18 cellular contexts compared by ENCODE assay signal in genomic region chr22:26570864-26571525, GRCh38. TPM values are rescaled to one million over a fixed set of nuclear protein-coding genes. Genes with fewer than 3 reads are reported as not detected.
A peak's percentile ranks its signal among the peaks of the same experiment; 100 is the strongest.
DNase-seq lines count a peak whose midpoint lies in the region; ATAC-seq, FAIRE-seq and TF ChIP-seq lines count a peak whose summit lies in the region.
"Had no signal": no experiment of that assay in that cellular context is flagged by ENCODE, and none has a peak within 500 bp of the region (broad histone marks: within the 10 kb centered on the region; RNA-seq: fewer than 3 reads in every experiment).

No MANE protein-coding gene starts in this region.

- no peak for FAIRE-seq in K562 (lab: Jason Lieb, UNC)
- FAIRE-seq in urothelium cell line (lab: Jason Lieb, UNC), result peak; percentile 65

- BruUV-seq in K562 (replicated peaks; lab: Mats Ljungman, UMichigan), result no TSS peak

- no peak overlapping the region for H3K4me2 ChIP-seq in K562 (ENCODE audit: insufficient read depth, low read length)
- H3K4me2 ChIP-seq: KMS-11 had no signal

- ATAC-seq in activated naive CD4-positive, alpha-beta T cell treated with anti-CD3 and anti-CD28 coated beads, Interleukin-2, amount 50 U/mL, for 72 hours, result no peak
- ATAC-seq in K562, result no peak
- ATAC-seq in left lobe of liver, result peak; percentile 12
- ATAC-seq in HG02623 (IDR thresholded peaks at IDR 0.05; ENCODE audit: unreplicated experiment), result no peak
- ATAC-seq: activated CD4-positive, CD25-positive, alpha-beta regulatory T cell treated with anti-CD3 and anti-CD28 coated beads, Interleukin-2, amount 50 U/mL, for 24 hours had no signal

- H3K9me3 ChIP-seq in K562 (replicated peaks; ENCODE audit: control insufficient read depth, insufficient read depth, low read depth, low read length), result no peaks in the 10 kb centered on the region
- H3K9me3 ChIP-seq: breast epithelium, upper lobe of right lung had no signal

- H3K4me1 ChIP-seq in K562 (replicated peaks in 1 of 2; ENCODE audit: control insufficient read depth in 2 of 2, insufficient read depth in 2 of 2, low read length in 2 of 2), result peaks cover 5 to 29% of the 10 kb centered on the region in 2 experiments
- H3K4me1 ChIP-seq: breast epithelium had no signal

- no peaks in the 10 kb centered on the region for H3K36me3 Mint-ChIP-seq in activated naive CD4-positive, alpha-beta T cell treated with anti-CD3 and anti-CD28 coated beads, Interleukin-2, amount 50 U/mL, for 72 hours

- WGBS in K562 (ENCODE audit: insufficient coverage, low coverage, missing lambda C conversion rate), result 78% methylated on average over 7 of the region's 13 CpGs

- CTCF ChIA-PET in K562 (lab: Yijun Ruan, JAX; ENCODE audit: low intra/inter-chr PET ratio), result no interaction called here

- DNase-seq in activated naive CD4-positive, alpha-beta T cell treated with anti-CD3 and anti-CD28 coated beads, Interleukin-2, amount 50 U/mL, for 72 hours (ENCODE audit: low spot score in 2 of 2), result no peak
- DNase-seq in activated naive CD4-positive, alpha-beta T cell (lab: John Stamatoyannopoulos, UW), result no peak
- DNase-seq in K562 (ENCODE audit: extremely low read depth in 1 of 4, low spot score in 3 of 4), result no peak
- no peak for DNase-seq in left lobe of liver (ENCODE audit: low spot score)
- DNase-seq in urothelium cell line (ENCODE audit: low spot score), result no peak
- no peak for DNase-seq in SHP77 treated with DMSO at 0.1 percent for 48 hours (lab: John Stamatoyannopoulos, UW)
- no peak for DNase-seq in NCI-H146 (lab: John Stamatoyannopoulos, UW)
- DNase-seq: ACHN; activated naive CD4-positive, alpha-beta T cell treated with Interleukin-2 at 50 U/mL for 16 hours; effector CD8-positive, alpha-beta T cell; RPMI8226; upper lobe of right lung had no signal

- H3K9ac ChIP-seq in K562 (ENCODE audit: insufficient read depth in 1 of 2, low read depth in 2 of 2, low read length in 2 of 2), result no peak overlapping the region
- H3K9ac ChIP-seq: KMS-11 had no signal

- no peak overlapping the region for H3K4me3 ChIP-seq in K562
- H3K4me3 ChIP-seq: breast epithelium, upper lobe of right lung had no signal

- no peaks in the 10 kb centered on the region for H3K9me3 Mint-ChIP-seq in activated naive CD4-positive, alpha-beta T cell treated with anti-CD3 and anti-CD28 coated beads, Interleukin-2, amount 50 U/mL, for 72 hours

- H3K27ac Mint-ChIP-seq in activated naive CD4-positive, alpha-beta T cell treated with anti-CD3 and anti-CD28 coated beads, Interleukin-2, amount 50 U/mL, for 72 hours, result peak overlapping the region; percentile 55 to 75

- peaks cover 94% of the 10 kb centered on the region for H3K79me2 ChIP-seq in K562 (ENCODE audit: control insufficient read depth, insufficient read depth, low read length)

- peaks cover 60% of the 10 kb centered on the region for H4K20me1 ChIP-seq in K562 (replicated peaks; ENCODE audit: control insufficient read depth, insufficient read depth, low read length)

- peaks cover 83% of the 10 kb centered on the region for H3K36me3 ChIP-seq in K562 (ENCODE audit: control insufficient read depth, insufficient read depth, low read length)
- H3K36me3 ChIP-seq: breast epithelium, upper lobe of right lung had no signal

- no peak for TF ChIP-seq POLR2A in K562 (conservative IDR thresholded peaks at IDR 0.05)

- intact Hi-C loops in K562 (cut with micrococcal nuclease), result no loop called here

- H3K27ac ChIP-seq in K562 (ENCODE audit: extremely low read depth, low read depth, low read length), result no peak overlapping the region
- H3K27ac ChIP-seq: KMS-11, upper lobe of right lung had no signal

- no peak for TF ChIP-seq CTCF in K562 (IDR thresholded peaks at IDR 0.05 in 2 of 3, conservative IDR thresholded peaks at IDR 0.05 in 1 of 3; ENCODE audit: insufficient read depth in 2 of 3, low read depth in 1 of 3, low read length in 3 of 3)

- no peak for TF ChIP-seq EP300 in K562 (IDR thresholded peaks at IDR 0.05; ENCODE audit: low read length)

- H3K27me3 ChIP-seq in K562 (ENCODE audit: control insufficient read depth in 2 of 2, insufficient read depth in 2 of 2, low read length in 2 of 2), result no peaks in the 10 kb centered on the region
- H3K27me3 ChIP-seq: breast epithelium, upper lobe of right lung had no signal

- in situ Hi-C loops in K562 (cut with MboI), result no loop called here

- H3K9me1 ChIP-seq in K562 (ENCODE audit: control insufficient read depth, insufficient read depth, low read length), result peaks cover 5% of the 10 kb centered on the region

- POLR2A ChIA-PET in K562 (lab: Yijun Ruan, JAX), result interaction anchor here (0.9 kb wide), 1 partner anchor 53 kb away, joined by 3 read pairs; no protein-coding TSS in a partner anchor

- no peak overlapping the region for H2AFZ ChIP-seq in K562 (ENCODE audit: low read depth, low read length)

- TF ChIP-seq RAD21 in K562 (CRISPR knock-in tag; conservative IDR thresholded peaks at IDR 0.05 in 1 of 2, IDR thresholded peaks at IDR 0.05 in 1 of 2), result no peak

RNA-seq across cellular contexts. Expression of gene TPST2, which starts 18.9 kb away (rescaled TPM):
- total RNA-seq in activated naive CD4-positive, alpha-beta T cell treated with anti-CD3 and anti-CD28 coated beads, Interleukin-2, amount 50 U/mL, for 72 hours, result 10 to 100 TPM; 15.4 to 26.9 TPM
- total RNA-seq in K562 (2011; cell fraction: chromatin; rRNA removed; ENCODE audit: low replicate concordance), result 183 and 357 TPM in 2 replicates
- 260 and 261 TPM in 2 replicates for total RNA-seq in K562 (2011; cell fraction: nucleolus; rRNA removed)
- total RNA-seq in K562 (2011; cell fraction: nucleoplasm; rRNA removed), result 278 and 313 TPM in 2 replicates
- 73.7 and 94.7 TPM in 2 replicates for total RNA-seq in K562 (2014; rRNA removed)
- total RNA-seq in K562 (2014; rRNA removed; fragmentation: Illumina TruSeq; extraction: Trizol), result 26.3 and 26.6 TPM in 2 replicates
- 34.7 and 38.8 TPM in 2 replicates for total RNA-seq in K562 (2015; rRNA removed; fragmentation: Illumina TruSeq; extraction: Trizol)
- total RNA-seq in K562 (2021), result 88.7 and 92.1 TPM in 2 replicates
- polyA plus RNA-seq in K562 (2011; rRNA removed), result 123 and 126 TPM in 2 replicates
- 164 and 307 TPM in 2 replicates for polyA plus RNA-seq in K562 (2011; cell fraction: cytosol; rRNA removed)
- polyA plus RNA-seq in K562 (2011; cell fraction: nucleus; rRNA removed), result 121 and 197 TPM in 2 replicates
- polyA plus RNA-seq in K562 (2012), result 61.7 and 68.9 TPM in 2 replicates
- 60.1 and 64.7 TPM in 2 replicates for polyA plus RNA-seq in K562 (2014; fragmentation: Illumina TruSeq; extraction: Trizol)
- 10 to 100 TPM; 14.2 to 18.2 TPM for polyA plus RNA-seq in K562 (2014; fragmentation: Nextera tagmentation; extraction: Ambion mirVana)
- 85.0 and 92.3 TPM in 2 replicates for polyA plus RNA-seq in K562 (2014; rRNA removed)
- polyA minus RNA-seq in K562 (2011; rRNA and poly(A)+ RNA removed), result 55.9 and 90.2 TPM in 2 replicates
- 71.9 and 98.8 TPM in 2 replicates for polyA minus RNA-seq in K562 (2011; cell fraction: cytosol; rRNA and poly(A)+ RNA removed)
- 53.2 and 63.2 TPM in 2 replicates for polyA minus RNA-seq in K562 (2011; cell fraction: nucleus; rRNA and poly(A)+ RNA removed)
- total RNA-seq in left lobe of liver, result 71.9 TPM

RNA-seq across cellular contexts. Expression of gene CRYBB1, which starts 46.8 kb away (rescaled TPM):
- total RNA-seq in activated naive CD4-positive, alpha-beta T cell treated with anti-CD3 and anti-CD28 coated beads, Interleukin-2, amount 50 U/mL, for 72 hours, result not detected
- not detected in 2 replicates for total RNA-seq in K562 (2011; cell fraction: chromatin; rRNA removed; ENCODE audit: low replicate concordance)
- not detected in 2 replicates for total RNA-seq in K562 (2011; cell fraction: nucleolus; rRNA removed)
- not detected in 2 replicates for total RNA-seq in K562 (2011; cell fraction: nucleoplasm; rRNA removed)
- 0.29 and 0.45 TPM in 2 replicates for total RNA-seq in K562 (2014; rRNA removed)
- total RNA-seq in K562 (2014; rRNA removed; fragmentation: Illumina TruSeq; extraction: Trizol), result not detected in 2 replicates
- total RNA-seq in K562 (2015; rRNA removed; fragmentation: Illumina TruSeq; extraction: Trizol), result not detected in 2 replicates
- total RNA-seq in K562 (2021), result 0.16 and 0.22 TPM in 2 replicates
- 0.12 and 0.17 TPM in 2 replicates for polyA plus RNA-seq in K562 (2011; rRNA removed)
- polyA plus RNA-seq in K562 (2011; cell fraction: cytosol; rRNA removed), result 0.53 and 1.1 TPM in 2 replicates
- polyA plus RNA-seq in K562 (2011; cell fraction: nucleus; rRNA removed), result not detected in 2 replicates
- 0.12 and 0.42 TPM in 2 replicates for polyA plus RNA-seq in K562 (2012)
- polyA plus RNA-seq in K562 (2014; fragmentation: Illumina TruSeq; extraction: Trizol), result 0.26 and 0.33 TPM in 2 replicates
- polyA plus RNA-seq in K562 (2014; fragmentation: Nextera tagmentation; extraction: Ambion mirVana), result under 1 TPM; 0.18 to 0.41 TPM
- 0.38 and 0.42 TPM in 2 replicates for polyA plus RNA-seq in K562 (2014; rRNA removed)
- polyA minus RNA-seq in K562 (2011; rRNA and poly(A)+ RNA removed), result not detected in 2 replicates
- not detected in 2 replicates for polyA minus RNA-seq in K562 (2011; cell fraction: cytosol; rRNA and poly(A)+ RNA removed)
- not detected in 2 replicates for polyA minus RNA-seq in K562 (2011; cell fraction: nucleus; rRNA and poly(A)+ RNA removed)
- not detected for total RNA-seq in left lobe of liver
- total RNA-seq: T-helper 2 cell treated with Interferon-gamma antibody and Interleukin-4, amounts not matched to agents 100 ng/mL and 5 ng/mL, for 36 hours had no signal

RNA-seq across cellular contexts. Expression of gene CRYBA4, which starts 50.8 kb away (rescaled TPM):
- total RNA-seq in activated naive CD4-positive, alpha-beta T cell treated with anti-CD3 and anti-CD28 coated beads, Interleukin-2, amount 50 U/mL, for 72 hours, result not detected
- total RNA-seq in K562 (2011; cell fraction: chromatin; rRNA removed; ENCODE audit: low replicate concordance), result 0.56 TPM in 1 of 2 replicates, not detected in the other
- 0.67 TPM in 1 of 2 replicates, not detected in the other for total RNA-seq in K562 (2011; cell fraction: nucleolus; rRNA removed)
- total RNA-seq in K562 (2011; cell fraction: nucleoplasm; rRNA removed), result not detected in 2 replicates
- total RNA-seq in K562 (2014; rRNA removed), result 0.73 and 1.6 TPM in 2 replicates
- 0.32 and 0.76 TPM in 2 replicates for total RNA-seq in K562 (2014; rRNA removed; fragmentation: Illumina TruSeq; extraction: Trizol)
- 0.34 and 0.69 TPM in 2 replicates for total RNA-seq in K562 (2015; rRNA removed; fragmentation: Illumina TruSeq; extraction: Trizol)
- total RNA-seq in K562 (2021), result 3.3 and 3.9 TPM in 2 replicates
- 1.7 and 1.9 TPM in 2 replicates for polyA plus RNA-seq in K562 (2011; rRNA removed)
- polyA plus RNA-seq in K562 (2011; cell fraction: cytosol; rRNA removed), result 0.47 and 1.5 TPM in 2 replicates
- polyA plus RNA-seq in K562 (2011; cell fraction: nucleus; rRNA removed), result 0.35 and 1.1 TPM in 2 replicates
- polyA plus RNA-seq in K562 (2012), result 1.7 and 2.1 TPM in 2 replicates
- 0.59 and 0.60 TPM in 2 replicates for polyA plus RNA-seq in K562 (2014; fragmentation: Illumina TruSeq; extraction: Trizol)
- polyA plus RNA-seq in K562 (2014; fragmentation: Nextera tagmentation; extraction: Ambion mirVana), result 1 to 10 TPM; 1.6 to 2.1 TPM
- polyA plus RNA-seq in K562 (2014; rRNA removed), result 0.93 and 2.1 TPM in 2 replicates
- polyA minus RNA-seq in K562 (2011; rRNA and poly(A)+ RNA removed), result not detected in 2 replicates
- polyA minus RNA-seq in K562 (2011; cell fraction: cytosol; rRNA and poly(A)+ RNA removed), result not detected in 2 replicates
- not detected in 2 replicates for polyA minus RNA-seq in K562 (2011; cell fraction: nucleus; rRNA and poly(A)+ RNA removed)
- total RNA-seq in left lobe of liver, result not detected
- total RNA-seq: breast epithelium; mucosa of gallbladder; T-helper 2 cell treated with Interferon-gamma antibody and Interleukin-4, amounts not matched to agents 100 ng/mL and 5 ng/mL, for 36 hours; upper lobe of right lung had no signal

RNA-seq across cellular contexts. Expression of gene TFIP11, which starts 58.7 kb away (rescaled TPM):
- total RNA-seq in activated naive CD4-positive, alpha-beta T cell treated with anti-CD3 and anti-CD28 coated beads, Interleukin-2, amount 50 U/mL, for 72 hours, result 10 to 100 TPM; 45.5 to 49.3 TPM
- total RNA-seq in K562 (2011; cell fraction: chromatin; rRNA removed; ENCODE audit: low replicate concordance), result 76.4 and 89.2 TPM in 2 replicates
- total RNA-seq in K562 (2011; cell fraction: nucleolus; rRNA removed), result 51.2 and 58.4 TPM in 2 replicates
- 52.2 and 57.7 TPM in 2 replicates for total RNA-seq in K562 (2011; cell fraction: nucleoplasm; rRNA removed)
- 23.8 and 26.5 TPM in 2 replicates for total RNA-seq in K562 (2014; rRNA removed)
- 25.2 and 26.1 TPM in 2 replicates for total RNA-seq in K562 (2014; rRNA removed; fragmentation: Illumina TruSeq; extraction: Trizol)
- total RNA-seq in K562 (2015; rRNA removed; fragmentation: Illumina TruSeq; extraction: Trizol), result 28.5 and 29.0 TPM in 2 replicates
- 31.7 and 38.1 TPM in 2 replicates for total RNA-seq in K562 (2021)
- polyA plus RNA-seq in K562 (2011; rRNA removed), result 29.7 and 30.8 TPM in 2 replicates
- 26.8 and 27.0 TPM in 2 replicates for polyA plus RNA-seq in K562 (2011; cell fraction: cytosol; rRNA removed)
- polyA plus RNA-seq in K562 (2011; cell fraction: nucleus; rRNA removed), result 44.9 and 57.2 TPM in 2 replicates
- 21.5 and 23.8 TPM in 2 replicates for polyA plus RNA-seq in K562 (2012)
- 22.6 and 26.6 TPM in 2 replicates for polyA plus RNA-seq in K562 (2014; fragmentation: Illumina TruSeq; extraction: Trizol)
- 10 to 100 TPM; 11.5 to 20.8 TPM for polyA plus RNA-seq in K562 (2014; fragmentation: Nextera tagmentation; extraction: Ambion mirVana)
- polyA plus RNA-seq in K562 (2014; rRNA removed), result 19.3 and 21.5 TPM in 2 replicates
- polyA minus RNA-seq in K562 (2011; rRNA and poly(A)+ RNA removed), result 44.3 and 59.6 TPM in 2 replicates
- polyA minus RNA-seq in K562 (2011; cell fraction: cytosol; rRNA and poly(A)+ RNA removed), result 18.2 and 23.7 TPM in 2 replicates
- polyA minus RNA-seq in K562 (2011; cell fraction: nucleus; rRNA and poly(A)+ RNA removed), result 21.0 and 46.0 TPM in 2 replicates
- total RNA-seq in left lobe of liver, result 19.8 TPM
